In genomic region chr20:22949710-22950109, GRCh38 we compare ENCODE assay signal across 15 cellular contexts.
"Had no signal": no experiment of that assay in that cellular context is flagged by ENCODE, and none has a peak within 500 bp of the region (broad histone marks: within the 10 kb centered on the region; RNA-seq: fewer than 3 reads in every experiment).

No MANE protein-coding gene starts in this region.

- ATAC-seq: activated T-helper 17 cell treated with anti-CD3 and anti-CD28 coated beads, Interleukin-2, amount 50 U/mL, for 72 hours; body of pancreas; gastrocnemius medialis; naive thymus-derived CD4-positive, alpha-beta T cell; right cardiac atrium; WTC11 had no signal

- H3K4me3 Mint-ChIP-seq: activated naive CD4-positive, alpha-beta T cell treated with anti-CD3 and anti-CD28 coated beads for 36 hours; activated T-helper 17 cell treated with anti-CD3 and anti-CD28 coated beads, Interleukin-2, amount 50 U/mL, for 72 hours; naive thymus-derived CD4-positive, alpha-beta T cell; type B pancreatic cell; WTC11 had no signal

- H3K4me1 Mint-ChIP-seq: activated T-helper 17 cell treated with anti-CD3 and anti-CD28 coated beads, Interleukin-2, amount 50 U/mL, for 72 hours; WTC11 had no signal

- H3K9me3 ChIP-seq: body of pancreas, gastrocnemius medialis, neutrophil, SK-N-SH, suprapubic skin had no signal

- H3K4me3 ChIP-seq: body of pancreas, gastrocnemius medialis, suprapubic skin had no signal

- H3K36me3 Mint-ChIP-seq: naive thymus-derived CD4-positive, alpha-beta T cell; type B pancreatic cell; WTC11 had no signal

- H3K9me2 ChIP-seq: SK-N-SH had no signal

- H3K27ac ChIP-seq: body of pancreas, gastrocnemius medialis, neutrophil, suprapubic skin had no signal

- H3K9ac ChIP-seq: SK-N-SH had no signal

- H3K27ac Mint-ChIP-seq: activated naive CD4-positive, alpha-beta T cell treated with anti-CD3 and anti-CD28 coated beads for 36 hours; activated T-helper 17 cell treated with anti-CD3 and anti-CD28 coated beads, Interleukin-2, amount 50 U/mL, for 72 hours; naive thymus-derived CD4-positive, alpha-beta T cell; type B pancreatic cell; WTC11 had no signal

- H3K36me3 ChIP-seq: gastrocnemius medialis, neutrophil, suprapubic skin had no signal

- H3K4me2 ChIP-seq: SK-N-SH had no signal

- H3K9me3 Mint-ChIP-seq: activated naive CD4-positive, alpha-beta T cell treated with anti-CD3 and anti-CD28 coated beads for 36 hours; type B pancreatic cell; WTC11 had no signal

- DNase-seq: activated CD4-positive, alpha-beta T cell treated with anti-CD3 and anti-CD28 coated beads for 48 hours; activated naive CD4-positive, alpha-beta T cell treated with anti-CD3 and anti-CD28 coated beads for 36 hours; activated T-cell treated with anti-CD3 and anti-CD28 coated beads for 4 hours; body of pancreas; gastrocnemius medialis; midbrain; naive thymus-derived CD4-positive, alpha-beta T cell; right cardiac atrium; SK-N-SH; stimulated activated naive CD4-positive, alpha-beta T cell treated with Interleukin-2 at 50 U/mL for 16 hours had no signal

- H3K27me3 ChIP-seq: body of pancreas, gastrocnemius medialis had no signal

- H3K4me1 ChIP-seq: body of pancreas, gastrocnemius medialis, suprapubic skin had no signal
